8 cellular contexts compared by ENCODE assay signal in genomic region chr20:8203366-8203765, GRCh38.
"Had no signal": no experiment of that assay in that cellular context is flagged by ENCODE, and none has a peak within 500 bp of the region (broad histone marks: within the 10 kb centered on the region; RNA-seq: fewer than 3 reads in every experiment).

No MANE protein-coding gene starts in this region.

- DNase-seq: GM23248, GOT3, H7, H9, HCEC 1CT, HFFc6 had no signal

- H3K27ac Mint-ChIP-seq: GM23338, H9, HFFc6 had no signal

- H3K4me1 Mint-ChIP-seq: GM23338 had no signal

- H3K36me3 ChIP-seq: HAP-1 had no signal

- H3K4me3 Mint-ChIP-seq: GM23338, H9, HFFc6 had no signal

- H3K4me3 ChIP-seq: GM23248, GM23338, HAP-1 had no signal

- H3K9me3 ChIP-seq: HAP-1 had no signal

- H3K9me3 Mint-ChIP-seq: GM23338, H9, HFFc6 had no signal
